8 cellular contexts compared by ENCODE assay signal in genomic region chrX:132489256-132490085, GRCh38. TPM values are rescaled to one million over a fixed set of nuclear protein-coding genes. Genes with fewer than 3 reads are reported as not detected.
DNase-seq lines count a peak whose midpoint lies in the region; ATAC-seq and TF ChIP-seq lines count a peak whose summit lies in the region.

No MANE protein-coding gene starts in this region.

- peak overlapping the region; percentile 96 for H3K27ac Mint-ChIP-seq in T-helper 17 cell

- H4K20me1 ChIP-seq in Loucy (ENCODE audit: insufficient read depth, low read length, poor library complexity, severe bottlenecking): no peaks in the 10 kb centered on the region

- peaks cover 31% of the 10 kb centered on the region for H3K27me3 ChIP-seq in H7 (ENCODE audit: control insufficient read depth, insufficient read depth, low read length)
- no peaks in the 10 kb centered on the region for H3K27me3 ChIP-seq in Loucy (ENCODE audit: insufficient read depth, low read length, poor library complexity, severe bottlenecking)
- no peaks in the 10 kb centered on the region for H3K27me3 ChIP-seq in body of pancreas
- H3K27me3 ChIP-seq in skeletal muscle tissue (ENCODE audit: control insufficient read depth in 3 of 3, insufficient read depth in 3 of 3, low read length in 3 of 3): peaks cover 0 to 17% (median 0%) of the 10 kb centered on the region in 3 donors

- H3K36me3 ChIP-seq in H7 (replicated peaks; ENCODE audit: control insufficient read depth, insufficient read depth, low read length) (no peaks in the 10 kb centered on the region), Loucy (ENCODE audit: insufficient read depth, low read length) (no peaks in the 10 kb centered on the region), body of pancreas (replicated peaks in 1 of 2; ENCODE audit: insufficient read depth in 1 of 2, low read depth in 2 of 2) (no peaks in the 10 kb centered on the region), skeletal muscle tissue (ENCODE audit: control insufficient read depth in 3 of 3, insufficient read depth in 3 of 3, low read length in 3 of 3) (no peaks in the 10 kb centered on the region)

- no peaks in the 10 kb centered on the region for H3K36me3 Mint-ChIP-seq in T-helper 17 cell (ENCODE audit: low read depth)

- H3K79me2 ChIP-seq in Loucy (ENCODE audit: insufficient read depth, low read length): peaks cover 39% of the 10 kb centered on the region

- H3K4me3 ChIP-seq in GM12864 (ENCODE audit: low read depth, low read length) (peak overlapping the region; percentile 73), H7 (ENCODE audit: insufficient read depth, low read depth, low read length) (peak overlapping the region; percentile 62), Loucy (ENCODE audit: low read length, poor library complexity, severe bottlenecking) (peak overlapping the region; percentile 84), body of pancreas (peak overlapping the region; percentile 17 to 39), iPS-18c (ENCODE audit: insufficient read depth, low read depth, low read length) (peak overlapping the region; percentile 50), skeletal muscle tissue (ENCODE audit: low read length in 3 of 3) (peak overlapping the region; percentile 56 to 65 (median 60))

- TF ChIP-seq POLR2A in body of pancreas (IDR thresholded peaks at IDR 0.05): peak in 2 of 3 donors; percentile 54 to 59

- 0% methylated on average over 1 to 70 of the region's 106 CpGs for WGBS in body of pancreas, 2 donors

- no peaks in the 10 kb centered on the region for H3K27me3 Mint-ChIP-seq in T-helper 17 cell

- no peaks in the 10 kb centered on the region for H3F3A ChIP-seq in Loucy (ENCODE audit: low read depth)

- TF ChIP-seq CTCF in GM12864 (IDR thresholded peaks at IDR 0.05; ENCODE audit: low read depth, low read length, missing control alignments) (no peak), Loucy (conservative IDR thresholded peaks at IDR 0.05; ENCODE audit: low read length) (no peak), body of pancreas (IDR thresholded peaks at IDR 0.05) (peak in 3 of 7 experiments; percentile 9 to 19 (median 12))

- peak overlapping the region; percentile 95 for H3K4me3 Mint-ChIP-seq in T-helper 17 cell

- peaks cover 34% of the 10 kb centered on the region for H3K4me1 ChIP-seq in Loucy (ENCODE audit: insufficient read depth, low read length, poor library complexity, severe bottlenecking)
- peaks cover 26% of the 10 kb centered on the region for H3K4me1 ChIP-seq in body of pancreas
- peaks cover 0 to 4% (median 0%) of the 10 kb centered on the region in 3 donors for H3K4me1 ChIP-seq in skeletal muscle tissue (ENCODE audit: control insufficient read depth in 3 of 3, insufficient read depth in 3 of 3, low read length in 3 of 3)

- intact Hi-C loops in body of pancreas (cut with DNase I): no loop called here

- H3K27ac ChIP-seq in body of pancreas: peak overlapping the region; percentile 65 to 95 (median 90)
- H3K27ac ChIP-seq in skeletal muscle tissue (ENCODE audit: low read depth, low read length): peak overlapping the region; percentile 50

- no peak for DNase-seq in GM12864 (ENCODE audit: low read depth)
- DNase-seq in H7: peak; percentile 79
- DNase-seq in T-helper 17 cell: peak; percentile 25 to 39 (median 29)
- DNase-seq in body of pancreas: peak; percentile 75 to 81 (median 78)
- DNase-seq in kidney glomerular epithelial cell (lab: John Stamatoyannopoulos, UW): no peak

- H3K9ac ChIP-seq in Loucy (ENCODE audit: low read depth, low read length, poor library complexity, severe bottlenecking) (peak overlapping the region; percentile 96), skeletal muscle tissue (ENCODE audit: low read depth in 1 of 3, low read length in 3 of 3) (peak overlapping the region; percentile 54 to 71 (median 65))

- peak overlapping the region; percentile 94 for H3K4me2 ChIP-seq in Loucy (ENCODE audit: low read depth, low read length, poor library complexity, severe bottlenecking)

- ATAC-seq in T-helper 17 cell (peak; percentile 70), body of pancreas (peak; percentile 87)

- H3K4me1 Mint-ChIP-seq in T-helper 17 cell: peaks cover 16% of the 10 kb centered on the region

- H3K9me2 ChIP-seq in Loucy (replicated peaks; ENCODE audit: low read depth, low read length): no peaks in the 10 kb centered on the region

- H3K9me3 ChIP-seq in Loucy (ENCODE audit: insufficient read depth, low read depth, low read length): no peaks in the 10 kb centered on the region
- H3K9me3 ChIP-seq in T-helper 17 cell (ENCODE audit: control insufficient read depth, low read length, poor library complexity, severe bottlenecking): no peaks in the 10 kb centered on the region
- no peaks in the 10 kb centered on the region for H3K9me3 ChIP-seq in body of pancreas
- no peaks in the 10 kb centered on the region for H3K9me3 ChIP-seq in iPS-18c (ENCODE audit: control insufficient read depth, insufficient read depth, low read length)
- no peaks in the 10 kb centered on the region for H3K9me3 ChIP-seq in skeletal muscle tissue (ENCODE audit: control insufficient read depth in 3 of 3, low read length in 3 of 3)

- H2AFZ ChIP-seq in Loucy (ENCODE audit: low read length): peak overlapping the region; percentile 79

RNA-seq across cellular contexts. Expression of gene MBNL3, which starts 0.6 kb away (rescaled TPM):
- 2.5 and 5.1 TPM in 2 replicates for total RNA-seq in H7 (2014; rRNA removed; shearing (Covaris generic))
- total RNA-seq in T-helper 17 cell (10 to 100 TPM; 32.5 to 34.1 TPM), body of pancreas (10 to 100 TPM in 1 of 2 donors, 1 to 10 TPM in 1; 6.3 to 14.8 TPM), skeletal muscle tissue (10.4 TPM)

Comparison
In these comparisons a context has a peak if more than half of its experiments do, and no peak if none do; other contexts are left out.
1. DNase-seq: peak in H7 (single experiment), T-helper 17 cell (3 of 3) and body of pancreas (4 of 4); none in GM12864 (single experiment) and kidney glomerular epithelial cell (single experiment).
2. H3K4me3 ChIP-seq: peak in every context shown above with its lines; median percentile 84 in Loucy; 73 in GM12864; 62 in H7; 60 in skeletal muscle tissue; 50 in iPS-18c; 28 in body of pancreas.